8 cellular contexts compared by ENCODE assay signal in the genomic region with DNA sequence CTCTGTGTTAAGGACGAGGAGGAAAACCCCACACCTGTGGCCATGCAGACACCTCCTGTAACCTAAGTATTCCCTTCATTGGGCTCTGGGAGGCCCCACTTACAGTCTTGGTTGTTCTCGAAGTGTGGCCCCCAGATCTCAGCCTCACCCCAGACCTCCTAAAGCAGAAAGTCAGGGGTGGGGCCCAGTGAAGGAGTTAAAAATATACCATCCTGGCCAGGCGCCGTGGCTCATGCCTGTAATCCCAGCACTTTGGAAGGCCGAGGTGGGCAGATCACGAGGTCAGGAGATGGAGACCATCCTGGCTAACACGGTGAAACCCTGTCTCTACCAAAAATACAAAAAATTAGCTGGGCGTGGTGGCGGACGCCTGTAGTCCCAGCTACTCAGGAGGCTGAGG. TPM values are rescaled to one million over a fixed set of nuclear protein-coding genes. Genes with fewer than 3 reads are reported as not detected.
DNase-seq lines count a peak whose midpoint lies in the region; ATAC-seq, FAIRE-seq and TF ChIP-seq lines count a peak whose summit lies in the region.
"Not testable (repeated sequence)": the region's sequence is repeated elsewhere in the genome, so short reads cannot be mapped to it uniquely, and the experiment has no call there.
"Had no signal": no experiment of that assay in that cellular context is flagged by ENCODE, and none has a peak within 500 bp of the region (broad histone marks: within the 10 kb centered on the region; RNA-seq: fewer than 3 reads in every experiment).

No MANE protein-coding gene starts in this region.

- not testable (repeated sequence) for TF ChIP-seq POLR2A in IMR-90 (IDR thresholded peaks at IDR 0.05; ENCODE audit: low read depth, low read length); endothelial cell of umbilical vein (IDR thresholded peaks at IDR 0.05; ENCODE audit: low read depth, low read length); gastrocnemius medialis (IDR thresholded peaks at IDR 0.05)

- H3K18ac ChIP-seq in IMR-90 (ENCODE audit: low read depth, low read length) = not testable (repeated sequence)
- peak overlapping the region; percentile 9 to 37 for H3K18ac ChIP-seq in mesenchymal stem cell (ENCODE audit: low read depth in 1 of 2, low read length in 2 of 2)

- H3K4me1 ChIP-seq in IMR-90 (ENCODE audit: control insufficient read depth, insufficient read depth, low read length) = peaks cover 17% of the 10 kb centered on the region
- H3K4me1 ChIP-seq in endothelial cell of umbilical vein (ENCODE audit: control insufficient read depth, extremely low read depth, insufficient read depth, low read length) = peaks cover 69% of the 10 kb centered on the region
- peaks cover 10 to 76% (median 44%) of the 10 kb centered on the region in 9 donors for H3K4me1 ChIP-seq in heart right ventricle
- H3K4me1 ChIP-seq in mesenchymal stem cell (ENCODE audit: control insufficient read depth, insufficient read depth, low read depth, low read length) = peaks cover 25% of the 10 kb centered on the region
- not testable (repeated sequence) for H3K4me1 ChIP-seq in gastrocnemius medialis

- H2BK20ac ChIP-seq in IMR-90 (ENCODE audit: low read depth, low read length) = peak overlapping the region; percentile 90

- CTCF ChIA-PET in IMR-90 (lab: Yijun Ruan, JAX) = not testable (repeated sequence)
- CTCF ChIA-PET in endothelial cell of umbilical vein (lab: Charles Lee) = interaction anchor here (1.5 to 12.0 kb wide), 3 partner anchors 24 to 167 kb away, joined by 7 to 371 read pairs (median 149); no protein-coding TSS in a partner anchor

- dilution Hi-C loops in IMR-90 (cut with HindIII; ENCODE audit: low sequenced_read_pairs, unreplicated experiment); endothelial cell of umbilical vein (cut with MboI; ENCODE audit: extremely low pct_ligation_motif_present, low sequenced_read_pairs): not testable (repeated sequence)

- peaks cover 25% of the 10 kb centered on the region for H3K9me1 ChIP-seq in IMR-90 (ENCODE audit: insufficient read depth, low read length)
- H3K9me1 ChIP-seq in endothelial cell of umbilical vein (replicated peaks; ENCODE audit: control insufficient read depth, extremely low read depth, insufficient read depth, low read length) = not testable (repeated sequence)

- not testable (repeated sequence) for H3K23ac ChIP-seq in IMR-90 (ENCODE audit: low read depth, low read length); mesenchymal stem cell (ENCODE audit: low read length in 2 of 2)

- H3K4me2 ChIP-seq in IMR-90 (ENCODE audit: low read depth, low read length); endothelial cell of umbilical vein (ENCODE audit: insufficient read depth, low read length); mesenchymal stem cell (ENCODE audit: low read length, poor library complexity, severe bottlenecking): not testable (repeated sequence)

- not testable (repeated sequence) for H3K27me3 ChIP-seq in IMR-90 (ENCODE audit: control insufficient read depth, insufficient read depth, low read length); endothelial cell of umbilical vein (ENCODE audit: control insufficient read depth in 2 of 2, insufficient read depth in 2 of 2, low read length in 2 of 2); heart right ventricle; mesenchymal stem cell (ENCODE audit: control insufficient read depth in 1 of 2, insufficient read depth in 1 of 2, low read length in 2 of 2); gastrocnemius medialis

- H2AK5ac ChIP-seq in IMR-90 (ENCODE audit: low read depth, low read length) = peak overlapping the region; percentile 66; the same call in 1 of the 2 replicates
- H2AK5ac ChIP-seq in mesenchymal stem cell (ENCODE audit: low read length, severe bottlenecking) = peak overlapping the region; percentile 86

- H2BK12ac ChIP-seq in mesenchymal stem cell (ENCODE audit: low read length in 2 of 2) = peak overlapping the region; percentile 35 to 51

- POLR2A ChIA-PET in IMR-90 (lab: Charles Lee; ENCODE audit: unreplicated experiment) = interaction anchor here (0.6 kb wide), 1 partner anchor 11 kb away, joined by 3 read pairs; no protein-coding TSS in a partner anchor
- POLR2A ChIA-PET in endothelial cell of umbilical vein (lab: Charles Lee) = not testable (repeated sequence)

- not testable (repeated sequence) for H3K79me2 ChIP-seq in endothelial cell of umbilical vein (ENCODE audit: control insufficient read depth, insufficient read depth, low read length)

- not testable (repeated sequence) for H2BK5ac ChIP-seq in IMR-90 (ENCODE audit: low read depth, low read length, poor library complexity, severe bottlenecking); mesenchymal stem cell (ENCODE audit: low read depth, low read length, poor library complexity, severe bottlenecking)

- H2AFZ ChIP-seq in IMR-90 (replicated peaks; ENCODE audit: low read length, poor library complexity); endothelial cell of umbilical vein (ENCODE audit: low read depth, low read length); mesenchymal stem cell (ENCODE audit: low read depth, low read length): not testable (repeated sequence)

- H3K9ac ChIP-seq in IMR-90 (ENCODE audit: low read depth, low read length); endothelial cell of umbilical vein (replicated peaks; ENCODE audit: extremely low read depth, insufficient read depth, low read length); mesenchymal stem cell (ENCODE audit: low read length): not testable (repeated sequence)

- 0 out of 2 replicates have a peak overlapping the region, but pooled peaks have one; percentile 43 for H3K14ac ChIP-seq in IMR-90 (replicated peaks; ENCODE audit: low read depth, low read length)
- not testable (repeated sequence) for H3K14ac ChIP-seq in mesenchymal stem cell (ENCODE audit: low read length in 2 of 2)

- WGBS in IMR-90 (ENCODE audit: extremely low coverage in 2 of 2, insufficient read length in 1 of 2), 2 experiments = no CpG with 5 or more reads among the region's 10 CpGs
- 72 to 88% methylated on average over 10 of the region's 10 CpGs for WGBS in heart right ventricle, 2 donors
- WGBS in mesenchymal stem cell = 98% methylated on average over 6 of the region's 10 CpGs

- H4K5ac ChIP-seq in IMR-90 (ENCODE audit: low read depth, low read length) = not testable (repeated sequence)

- intact Hi-C loops in IMR-90 (cut with micrococcal nuclease) (loop anchor here (10.0 kb wide), 2 partner anchors 358 to 678 kb away; partner anchors contain the start of gene TNS3), endothelial cell of umbilical vein (cut with micrococcal nuclease) (loop anchor here (5.0 to 10.0 kb wide), 2 partner anchors 675 to 1398 kb away; no protein-coding TSS in a partner anchor), heart right ventricle (cut with DNase I) (loop anchor here in 2 of 10 donors (5.0 kb wide), 1 partner anchor 95 kb away; no protein-coding TSS in a partner anchor)
- intact Hi-C loops in gastrocnemius medialis (cut with DNase I; ENCODE audit: low total_unique reads) = not testable (repeated sequence)

- H3K9me3 ChIP-seq in IMR-90 (ENCODE audit: control insufficient read depth, insufficient read depth, low read length); endothelial cell of umbilical vein (replicated peaks; ENCODE audit: control insufficient read depth, insufficient read depth, low read length); heart right ventricle; mesenchymal stem cell (ENCODE audit: control insufficient read depth, low read length); gastrocnemius medialis: not testable (repeated sequence)

- not testable (repeated sequence) for H2AK9ac ChIP-seq in IMR-90 (replicated peaks; ENCODE audit: low read depth, low read length, poor library complexity)

- peak overlapping the region; percentile 45; the same call in 1 of the 2 replicates for H4K91ac ChIP-seq in IMR-90 (ENCODE audit: insufficient read depth, low read depth, low read length)
- H4K91ac ChIP-seq in mesenchymal stem cell (ENCODE audit: low read length) = not testable (repeated sequence)

- TF ChIP-seq CTCF in IMR-90 (conservative IDR thresholded peaks at IDR 0.05; ENCODE audit: low read depth, low read length); endothelial cell of umbilical vein (IDR thresholded peaks at IDR 0.05; ENCODE audit: extremely low read depth in 1 of 2, insufficient read depth in 1 of 2, low read depth in 1 of 2, low read length in 2 of 2); heart right ventricle (IDR thresholded peaks at IDR 0.05); gastrocnemius medialis (IDR thresholded peaks at IDR 0.05 in 4 of 5, conservative IDR thresholded peaks at IDR 0.05 in 1 of 5): not testable (repeated sequence)

- not testable (repeated sequence) for H3K56ac ChIP-seq in IMR-90 (ENCODE audit: extremely low read depth, insufficient read depth, low read length)

- not testable (repeated sequence) for H3K79me1 ChIP-seq in IMR-90 (ENCODE audit: low read depth in 1 of 2, low read length in 2 of 2); mesenchymal stem cell (replicated peaks; ENCODE audit: low read length, poor library complexity, severe bottlenecking)

- FAIRE-seq in endothelial cell of umbilical vein (lab: Jason Lieb, UNC) = not testable (repeated sequence)

- in situ Hi-C loops in IMR-90 (cut with MboI; ENCODE audit: low sequenced_read_pairs) = loop anchor here (10.0 kb wide), 2 partner anchors 508 to 678 kb away; no protein-coding TSS in a partner anchor
- in situ Hi-C loops in gastrocnemius medialis (cut with MboI; ENCODE audit: low sequenced_read_pairs in 4 of 4) = loop anchor here in 2 of 4 donors (5.0 to 10.0 kb wide), 2 partner anchors 165 to 172 kb away; no protein-coding TSS in a partner anchor

- peak overlapping the region; percentile 73; the same call in 1 of the 2 replicates for H2BK120ac ChIP-seq in IMR-90 (ENCODE audit: low read depth, low read length)
- H2BK120ac ChIP-seq in mesenchymal stem cell (ENCODE audit: low read depth, low read length) = not testable (repeated sequence)

- not testable (repeated sequence) for DNase-seq in IMR-90; endothelial cell of umbilical vein (ENCODE audit: low read depth, low spot score); heart right ventricle; mesenchymal stem cell; gastrocnemius medialis

- not testable (repeated sequence) for BruUV-seq in IMR-90 (replicated peaks; lab: Mats Ljungman, UMichigan); endothelial cell of umbilical vein (replicated peaks; lab: Mats Ljungman, UMichigan)

- not testable (repeated sequence) for H3K27ac ChIP-seq in IMR-90 (ENCODE audit: insufficient read depth, low read length); mesenchymal stem cell (ENCODE audit: low read length, poor library complexity, severe bottlenecking)
- H3K27ac ChIP-seq in endothelial cell of umbilical vein (ENCODE audit: insufficient read depth, low read depth, low read length) = peak overlapping the region; percentile 37
- H3K27ac ChIP-seq in heart right ventricle = peak overlapping the region in 8 of 10 donors; percentile 86 to 97 (median 92)
- peak overlapping the region in 3 of 4 donors; percentile 52 to 77 (median 59) for H3K27ac ChIP-seq in gastrocnemius medialis

- not testable (repeated sequence) for ATAC-seq in IMR-90 (ENCODE audit: low read depth); heart right ventricle; gastrocnemius medialis

- peak overlapping the region; percentile 24 for H3K4ac ChIP-seq in IMR-90 (ENCODE audit: low read depth, low read length)
- H3K4ac ChIP-seq in mesenchymal stem cell (ENCODE audit: low read depth in 1 of 2, low read length in 2 of 2) = not testable (repeated sequence)

- H3K36me3 ChIP-seq in IMR-90 (ENCODE audit: control insufficient read depth, insufficient read depth, low read length); endothelial cell of umbilical vein (ENCODE audit: control insufficient read depth in 2 of 2, extremely low read depth in 1 of 2, insufficient read depth in 2 of 2, low read length in 2 of 2); heart right ventricle; mesenchymal stem cell (ENCODE audit: control insufficient read depth in 1 of 2, insufficient read depth in 2 of 2, low read depth in 1 of 2, low read length in 2 of 2); gastrocnemius medialis: not testable (repeated sequence)

- H2BK15ac ChIP-seq in IMR-90 (ENCODE audit: low read depth, low read length) (0 out of 3 replicates have a peak overlapping the region, but pooled peaks have one; percentile 6), mesenchymal stem cell (ENCODE audit: low read depth, poor library complexity, severe bottlenecking) (peak overlapping the region; percentile 80)

- H4K8ac ChIP-seq in IMR-90 (ENCODE audit: low read depth in 2 of 2, low read length in 2 of 2); mesenchymal stem cell (ENCODE audit: low read length): not testable (repeated sequence)

- not testable (repeated sequence) for TF ChIP-seq RAD21 in IMR-90 (IDR thresholded peaks at IDR 0.05; ENCODE audit: low read length)

- not testable (repeated sequence) for H3K4me3 ChIP-seq in IMR-90 (ENCODE audit: insufficient read depth, low read depth, low read length); endothelial cell of umbilical vein (replicated peaks in 1 of 3; ENCODE audit: insufficient read depth in 1 of 3, low read depth in 1 of 3, low read length in 3 of 3); heart right ventricle; mesenchymal stem cell (ENCODE audit: insufficient read depth in 1 of 2, low read depth in 1 of 2, low read length in 2 of 2); gastrocnemius medialis

- H4K20me1 ChIP-seq in IMR-90 (ENCODE audit: insufficient read depth, low read length); endothelial cell of umbilical vein (replicated peaks; ENCODE audit: control insufficient read depth, extremely low read depth, insufficient read depth, low read length): not testable (repeated sequence)

RNA-seq across cellular contexts. Expression of gene PKD1L1, which starts 5.6 kb away (rescaled TPM):
- total RNA-seq in IMR-90 (2012; rRNA removed) (under 0.01 TPM in 2 replicates), endothelial cell of umbilical vein (3.0 and 5.9 TPM in 2 replicates), heart right ventricle (1 to 10 TPM; 1.5 to 3.7 (median 2.4) TPM), gastrocnemius medialis (1 to 10 TPM in 2 of 4 donors, under 1 TPM in 2; 0.07 to 1.7 (median 0.98) TPM)
- polyA plus RNA-seq in IMR-90 (2012; rRNA removed) (0.03 and 0.15 TPM in 2 replicates), endothelial cell of umbilical vein (4.1 and 7.9 TPM in 2 replicates), heart right ventricle (1 to 10 TPM; 1.6 to 4.7 TPM)
- 0.10 TPM in 1 of 2 replicates, not detected in the other for polyA plus RNA-seq in IMR-90 (2012; cell fraction: cytosol; rRNA removed)
- polyA plus RNA-seq in IMR-90 (2012; cell fraction: nucleus; rRNA removed; ENCODE audit: low replicate concordance) = 0.05 and 0.27 TPM in 2 replicates
- polyA plus RNA-seq in endothelial cell of umbilical vein (2011; cell fraction: cytosol; rRNA removed) = 2.2 and 2.3 TPM in 2 replicates
- polyA plus RNA-seq in endothelial cell of umbilical vein (2011; cell fraction: nucleus; rRNA removed) = 14.6 and 19.5 TPM in 2 replicates
- polyA plus RNA-seq in endothelial cell of umbilical vein (2012) = 1.2 and 3.5 TPM in 2 replicates
- 13.1 and 15.4 TPM in 2 replicates for polyA minus RNA-seq in endothelial cell of umbilical vein
- not detected for polyA minus RNA-seq in endothelial cell of umbilical vein (2011; cell fraction: cytosol; rRNA and poly(A)+ RNA removed)
- 15.9 and 17.2 TPM in 2 replicates for polyA minus RNA-seq in endothelial cell of umbilical vein (2011; cell fraction: nucleus; rRNA and poly(A)+ RNA removed)
- 0.03 TPM for polyA plus RNA-seq in mesenchymal stem cell (2013, experiment 1 of 2)
- polyA plus RNA-seq in mesenchymal stem cell (2013, experiment 2 of 2) = 0.05 TPM
- total RNA-seq: A172, A673 had no signal
- polyA plus RNA-seq: CD4-positive, alpha-beta memory T cell had no signal

RNA-seq across cellular contexts. Expression of gene HUS1, which starts 36.8 kb away (rescaled TPM):
- total RNA-seq in IMR-90 (2012; rRNA removed) = 18.3 and 31.9 TPM in 2 replicates
- 12.7 and 16.2 TPM in 2 replicates for polyA plus RNA-seq in IMR-90 (2012; rRNA removed)
- 5.2 TPM in 2 replicates for polyA plus RNA-seq in IMR-90 (2012; cell fraction: cytosol; rRNA removed)
- 5.6 and 24.4 TPM in 2 replicates for polyA plus RNA-seq in IMR-90 (2012; cell fraction: nucleus; rRNA removed; ENCODE audit: low replicate concordance)
- 45.0 and 49.7 TPM in 2 replicates for total RNA-seq in endothelial cell of umbilical vein
- polyA plus RNA-seq in endothelial cell of umbilical vein = 18.1 and 21.4 TPM in 2 replicates
- polyA plus RNA-seq in endothelial cell of umbilical vein (2011; cell fraction: cytosol; rRNA removed) = 17.4 and 17.9 TPM in 2 replicates
- 27.3 and 46.3 TPM in 2 replicates for polyA plus RNA-seq in endothelial cell of umbilical vein (2011; cell fraction: nucleus; rRNA removed)
- 19.3 and 30.9 TPM in 2 replicates for polyA plus RNA-seq in endothelial cell of umbilical vein (2012)
- 37.9 and 40.1 TPM in 2 replicates for polyA minus RNA-seq in endothelial cell of umbilical vein
- 21.1 TPM for polyA minus RNA-seq in endothelial cell of umbilical vein (2011; cell fraction: cytosol; rRNA and poly(A)+ RNA removed)
- 32.8 and 43.9 TPM in 2 replicates for polyA minus RNA-seq in endothelial cell of umbilical vein (2011; cell fraction: nucleus; rRNA and poly(A)+ RNA removed)
- 10 to 100 TPM; 21.5 to 35.9 (median 28.1) TPM for total RNA-seq in heart right ventricle
- polyA plus RNA-seq in heart right ventricle = 10 to 100 TPM in 1 of 2 donors, 1 to 10 TPM in 1; 9.6 to 11.6 TPM
- 23.4 TPM for polyA plus RNA-seq in mesenchymal stem cell (2013, experiment 1 of 2)
- 22.3 TPM for polyA plus RNA-seq in mesenchymal stem cell (2013, experiment 2 of 2)
- total RNA-seq in gastrocnemius medialis = 10 to 100 TPM; 18.3 to 33.0 (median 23.0) TPM
